ENCODE assay signal across 8 cellular contexts in genomic region chr14:70188292-70188607, GRCh38. TPM values are rescaled to one million over a fixed set of nuclear protein-coding genes. Genes with fewer than 3 reads are reported as not detected.
DNase-seq lines count a peak whose midpoint lies in the region; ATAC-seq and TF ChIP-seq lines count a peak whose summit lies in the region.

No MANE protein-coding gene starts in this region.

- no peak for TF ChIP-seq CTCF in fibroblast of villous mesenchyme (IDR thresholded peaks at IDR 0.05; ENCODE audit: insufficient read depth, low read depth, low read length)
- no peak for TF ChIP-seq CTCF in sigmoid colon (IDR thresholded peaks at IDR 0.05)

- H3K4me1 ChIP-seq in ACC112 (ENCODE audit: control insufficient read depth, insufficient read depth, low read length, unreplicated experiment) (peaks cover 6% of the 10 kb centered on the region), sigmoid colon (peaks cover 0 to 28% (median 22%) of the 10 kb centered on the region in 4 donors)

- H3K36me3 ChIP-seq in ACC112 (ENCODE audit: insufficient read depth, low read length) = no peaks in the 10 kb centered on the region
- no peaks in the 10 kb centered on the region for H3K36me3 ChIP-seq in sigmoid colon

- H2AFZ ChIP-seq in ACC112 (ENCODE audit: low read length, unreplicated experiment) = no peak overlapping the region

- 1% methylated on average over 36 of the region's 36 CpGs for WGBS in sigmoid colon, 2 donors

- no peak overlapping the region for H3K27ac ChIP-seq in ACC112 (ENCODE audit: low read depth, low read length)
- H3K27ac ChIP-seq in sigmoid colon = no peak overlapping the region

- no peak for TF ChIP-seq POLR2A in sigmoid colon (IDR thresholded peaks at IDR 0.05)

- ATAC-seq in GM19025 (IDR thresholded peaks at IDR 0.05; ENCODE audit: low read depth, unreplicated experiment) (peak; percentile 16), SK-N-SH treated with all-trans-retinoic acid at 6 μM for 48 hours (peak; percentile 11), HG03280 (IDR thresholded peaks at IDR 0.05; ENCODE audit: unreplicated experiment) (no peak)

- H3K4me3 ChIP-seq in ACC112 (ENCODE audit: low read depth, low read length) (peak overlapping the region; percentile 73), fibroblast of villous mesenchyme (ENCODE audit: low read depth, low read length) (peak overlapping the region; percentile 41), sigmoid colon (peak overlapping the region in 3 of 4 donors; percentile 29 to 50 (median 42))

- no peak for DNase-seq in fibroblast of villous mesenchyme (ENCODE audit: low read depth)
- DNase-seq in sigmoid colon = no peak
- DNase-seq in cerebellar cortex (ENCODE audit: low spot score) = no peak
- DNase-seq in NCI-H345 (lab: John Stamatoyannopoulos, UW) = no peak

- H3K9me3 ChIP-seq in sigmoid colon = no peaks in the 10 kb centered on the region

- no peaks in the 10 kb centered on the region for H3K79me2 ChIP-seq in ACC112 (ENCODE audit: control insufficient read depth, insufficient read depth, low read length, unreplicated experiment)

- H3K27me3 ChIP-seq in ACC112 (ENCODE audit: insufficient read depth, low read length) = peaks cover 80% of the 10 kb centered on the region
- peaks cover 18 to 61% (median 33%) of the 10 kb centered on the region in 3 donors for H3K27me3 ChIP-seq in sigmoid colon

- intact Hi-C loops in sigmoid colon (cut with DNase I) = no loop called here

- no peak for TF ChIP-seq EP300 in sigmoid colon (IDR thresholded peaks at IDR 0.05)

TF ChIP-seq in SK-N-SH treated with all-trans-retinoic acid at 6 μM for 48 hours, 23 proteins besides CTCF, POLR2A, EP300 and RAD21:
- TF ChIP-seq CREB5 (CRISPR knock-in tag; IDR thresholded peaks at IDR 0.05; ENCODE audit: low read depth) = no peak
- no peak for TF ChIP-seq ZNF8 (CRISPR knock-in tag; IDR thresholded peaks at IDR 0.05)
- no peak for TF ChIP-seq POU6F1 (CRISPR knock-in tag; IDR thresholded peaks at IDR 0.05; ENCODE audit: borderline replicate concordance, low read depth)
- TF ChIP-seq TOX (CRISPR knock-in tag; IDR thresholded peaks at IDR 0.05; ENCODE audit: borderline replicate concordance) = no peak
- TF ChIP-seq TCF4 (CRISPR knock-in tag; IDR thresholded peaks at IDR 0.05; ENCODE audit: borderline replicate concordance) = no peak
- TF ChIP-seq SNAI2 (CRISPR knock-in tag; IDR thresholded peaks at IDR 0.05) = no peak

RNA-seq across cellular contexts. Expression of gene SLC8A3, which starts 0.5 kb away (rescaled TPM):
- total RNA-seq in fibroblast of villous mesenchyme = under 0.01 TPM in 1 of 2 replicates, not detected in the other
- total RNA-seq in sigmoid colon = under 1 TPM in 3 of 4 donors, not detected in 1; 0.27 to 0.82 (median 0.36) TPM
- under 1 TPM in 1 of 3 donors, not detected in 2; 0.17 TPM for polyA plus RNA-seq in sigmoid colon
